In genomic region chr1:32650752-32651460, GRCh38 we compare ENCODE assay signal across 8 cellular contexts. TPM values are rescaled to one million over a fixed set of nuclear protein-coding genes. Genes with fewer than 3 reads are reported as not detected.
DNase-seq lines count a peak whose midpoint lies in the region; ATAC-seq and TF ChIP-seq lines count a peak whose summit lies in the region.

TSS of gene RBBP4 (plus strand) at chr1:32651208. CDS start at chr1:32651307, 99 bp downstream.

- TF ChIP-seq CTCF in AG04450 (IDR thresholded peaks at IDR 0.05; ENCODE audit: low read depth, low read length) (no peak), WTC11 (IDR thresholded peaks at IDR 0.05) (no peak), cardiac fibroblast (IDR thresholded peaks at IDR 0.05; ENCODE audit: low read depth, low read length) (no peak), spleen (IDR thresholded peaks at IDR 0.05 in 8 of 11, conservative IDR thresholded peaks at IDR 0.05 in 3 of 11) (peak in 3 of 11 experiments; percentile 18 to 51 (median 27))

- intact Hi-C loops in spleen (cut with DNase I; ENCODE audit: low total_unique reads), result no loop called here

- H3K9me3 Mint-ChIP-seq in WTC11 (peaks cover 8% of the 10 kb centered on the region), immature natural killer cell (no peaks in the 10 kb centered on the region)

- H3K4me1 ChIP-seq in spleen, result peaks cover 45 to 81% (median 74%) of the 10 kb centered on the region in 6 donors

- H3K4me3 ChIP-seq in AG04450 (ENCODE audit: low read depth, low read length) (peak within 1 kb of the TSS; percentile 92), cardiac fibroblast (replicated peaks in 1 of 2; ENCODE audit: low read depth in 2 of 2, low read length in 2 of 2) (peak within 1 kb of the TSS; percentile 77 to 83), spleen (peak within 1 kb of the TSS; percentile 65 to 91 (median 82))

- DNase-seq in AG04450 (ENCODE audit: low read depth, low spot score) (peak; percentile 95), NCI-H226 (peak; percentile 96), WTC11 (ENCODE audit: low spot score) (peak; percentile 98), cardiac fibroblast (ENCODE audit: low read depth in 2 of 2) (peak; percentile 97 to 99), immature natural killer cell (peak; percentile 99), spleen (peak; percentile 99)

- WGBS in spleen, 5 donors, result 0 to 1% (median 0%) methylated on average over 22 to 67 of the region's 67 CpGs

- H3K9me3 ChIP-seq in AG04450 (ENCODE audit: control insufficient read depth, insufficient read depth, low read length) (no peaks in the 10 kb centered on the region), spleen (no peaks in the 10 kb centered on the region)

- H3K27ac Mint-ChIP-seq in WTC11, result peak within 1 kb of the TSS; percentile 100
- H3K27ac Mint-ChIP-seq in immature natural killer cell, result peak within 1 kb of the TSS; percentile 98 to 100 (median 100)

- H3K4me3 Mint-ChIP-seq in WTC11 (peak within 1 kb of the TSS; percentile 99), immature natural killer cell (peak within 1 kb of the TSS; percentile 94 to 100 (median 95))

- POLR2A ChIA-PET in AG04450 (lab: Yijun Ruan, JAX) (interaction anchor here (0.6 to 1.4 kb wide), 13 partner anchors 8 to 280 kb away, joined by 3 to 9 read pairs (median 3); partner anchors contain the start of genes BSDC1 and SYNC), WTC11 (lab: Charles Lee) (interaction anchor here (0.6 to 2.2 kb wide), 18 partner anchors 9 to 578 kb away, joined by 3 to 13 read pairs (median 4); partner anchors contain the start of genes BSDC1, MARCKSL1, TMEM39B and ZBTB8A)

- H3K4me1 Mint-ChIP-seq in WTC11 (peaks cover 33% of the 10 kb centered on the region), immature natural killer cell (peaks cover 62 to 69% of the 10 kb centered on the region in 2 donors)

- peaks cover 0 to 50% (median 19%) of the 10 kb centered on the region in 6 donors for H3K36me3 ChIP-seq in spleen

- CTCF ChIA-PET in AG04450 (lab: Charles Lee), result interaction anchor here (0.7 to 1.9 kb wide), 3 partner anchors 131 to 1246 kb away, joined by 3 to 5 read pairs (median 3); no protein-coding TSS in a partner anchor
- CTCF ChIA-PET in WTC11 (lab: Charles Lee), result interaction anchor here (0.5 to 2.7 kb wide), 15 partner anchors 9 to 541 kb away, joined by 3 to 21 read pairs (median 4); partner anchors contain the start of gene BSDC1

- peak in 2 of 3 donors; percentile 30 to 62 for TF ChIP-seq POLR2A in spleen (IDR thresholded peaks at IDR 0.05)

- H3K27ac ChIP-seq in AG04450 (ENCODE audit: low read depth, low read length) (peak within 1 kb of the TSS; percentile 100), spleen (peak within 1 kb of the TSS; percentile 97 to 100 (median 99))

- H3K36me3 Mint-ChIP-seq in WTC11 (peaks cover 54% of the 10 kb centered on the region), immature natural killer cell (peaks cover 9 to 12% (median 9%) of the 10 kb centered on the region in 3 donors)

- H3K27me3 ChIP-seq in AG04450 (ENCODE audit: control insufficient read depth, insufficient read depth, low read length) (no peaks in the 10 kb centered on the region), spleen (replicated peaks in 1 of 7) (no peaks in the 10 kb centered on the region)

- H3K27me3 Mint-ChIP-seq in WTC11 (ENCODE audit: low read depth) (no peaks in the 10 kb centered on the region; the same call in 1 of the 2 replicates), immature natural killer cell (ENCODE audit: low read depth in 3 of 3) (peaks cover 9 to 20% (median 14%) of the 10 kb centered on the region in 3 donors)

- peak; percentile 84 for ATAC-seq in GM18909 (IDR thresholded peaks at IDR 0.05; ENCODE audit: poor library complexity, unreplicated experiment)
- ATAC-seq in HG03175 (IDR thresholded peaks at IDR 0.05; ENCODE audit: unreplicated experiment), result peak; percentile 85
- peak; percentile 93 for ATAC-seq in WTC11

TF ChIP-seq in WTC11, 78 proteins besides CTCF, POLR2A, EP300 and RAD21 (continues in another document):
- TF ChIP-seq USF1 (CRISPR knock-in tag; IDR thresholded peaks at IDR 0.05) (peak; percentile 94), SMAD4 (CRISPR knock-in tag; IDR thresholded peaks at IDR 0.05) (0 out of 2 replicates have a peak, but pooled peaks have one; percentile 70), JAZF1 (CRISPR knock-in tag; IDR thresholded peaks at IDR 0.05) (no peak), MAX (CRISPR knock-in tag; IDR thresholded peaks at IDR 0.05) (peak; percentile 93), NR1H2 (CRISPR knock-in tag; IDR thresholded peaks at IDR 0.05) (0 out of 2 replicates have a peak, but pooled peaks have one; percentile 15), USF2 (CRISPR knock-in tag; IDR thresholded peaks at IDR 0.05) (peak; percentile 95), ZNF532 (CRISPR knock-in tag; IDR thresholded peaks at IDR 0.05; ENCODE audit: borderline replicate concordance) (peak; percentile 76; the same call in 1 of the 2 replicates), JUN (CRISPR knock-in tag; IDR thresholded peaks at IDR 0.05) (peak; percentile 82; the same call in 1 of the 2 replicates), CREB1 (CRISPR knock-in tag; IDR thresholded peaks at IDR 0.05) (peak; percentile 81; the same call in 1 of the 2 replicates), ZNF317 (CRISPR knock-in tag; IDR thresholded peaks at IDR 0.05; ENCODE audit: borderline replicate concordance, low read depth) (no peak), E2F5 (CRISPR knock-in tag; IDR thresholded peaks at IDR 0.05) (peak; percentile 99)

RNA-seq across cellular contexts. Expression of gene RBBP4, which starts in this region (rescaled TPM):
- polyA plus RNA-seq in AG04450 (2011; rRNA removed) (132 and 154 TPM in 2 replicates), immature natural killer cell (100 to 1,000 TPM; 314 to 568 (median 325) TPM), spleen (10 to 100 TPM; 42.4 to 74.1 (median 61.0) TPM)
- 107 and 150 TPM in 2 replicates for polyA minus RNA-seq in AG04450 (2011; rRNA and poly(A)+ RNA removed)
- total RNA-seq in WTC11 (2021) (331 to 339 TPM (median 333 TPM) in 3 replicates), spleen (100 to 1,000 TPM; 122 to 181 (median 158) TPM)

Comparison
In these comparisons a context has a peak if more than half of its experiments do, and no peak if none do; other contexts are left out.
1. Peak in every context shown above with its lines: DNase-seq, ATAC-seq, H3K4me3 ChIP-seq and H3K27ac ChIP-seq.